10 cellular contexts compared by ENCODE assay signal in genomic region chr6:125597411-125598253, GRCh38.
A peak's percentile ranks its signal among the peaks of the same experiment; 100 is the strongest.
DNase-seq lines count a peak whose midpoint lies in the region; ATAC-seq, FAIRE-seq and TF ChIP-seq lines count a peak whose summit lies in the region.
"Had no signal": no experiment of that assay in that cellular context is flagged by ENCODE, and none has a peak within 500 bp of the region (broad histone marks: within the 10 kb centered on the region; RNA-seq: fewer than 3 reads in every experiment).

No MANE protein-coding gene starts in this region.

- TF ChIP-seq RAD21 in HepG2 (CRISPR knock-in tag; IDR thresholded peaks at IDR 0.05), result no peak

- H3K56ac ChIP-seq in H9 (ENCODE audit: insufficient read length, low read depth, low read length), result no peak overlapping the region

- peak overlapping the region; percentile 22 for H3K4me3 ChIP-seq in OCI-LY3 (ENCODE audit: low read length)
- no peak overlapping the region for H3K4me3 ChIP-seq in HepG2 (replicated peaks in 1 of 3; ENCODE audit: insufficient read depth in 1 of 3, low read depth in 2 of 3, low read length in 3 of 3)
- H3K4me3 ChIP-seq: hepatocyte had no signal

- peaks cover 3% of the 10 kb centered on the region; the same call in 1 of the 2 replicates for H3K27me3 ChIP-seq in OCI-LY3 (ENCODE audit: low read depth, low read length)
- H3K27me3 ChIP-seq in H9 (ENCODE audit: insufficient read depth, low read length), result no peaks in the 10 kb centered on the region
- no peaks in the 10 kb centered on the region for H3K27me3 ChIP-seq in HepG2 (ENCODE audit: control insufficient read depth in 1 of 2, insufficient read depth in 2 of 2, low read length in 2 of 2)
- H3K27me3 ChIP-seq: hepatocyte had no signal

- BruUV-seq in HepG2 (replicated peaks; lab: Mats Ljungman, UMichigan), result no TSS peak

- H3K4ac ChIP-seq in H9 (ENCODE audit: low read depth, low read length), result no peak overlapping the region

- H3K79me2 ChIP-seq in OCI-LY3 (ENCODE audit: low read length) (no peaks in the 10 kb centered on the region), H9 (ENCODE audit: insufficient read depth, low read length) (no peaks in the 10 kb centered on the region), HepG2 (ENCODE audit: insufficient read depth, low read length) (no peaks in the 10 kb centered on the region)
- H3K79me2 ChIP-seq: hepatocyte had no signal

- H3K4me1 ChIP-seq in OCI-LY3 (ENCODE audit: low read length) (peaks cover 13% of the 10 kb centered on the region), H9 (ENCODE audit: insufficient read depth, low read length) (no peaks in the 10 kb centered on the region), HepG2 (ENCODE audit: insufficient read depth, low read length) (no peaks in the 10 kb centered on the region)

- H3K36me3 Mint-ChIP-seq in memory B cell, result no peaks in the 10 kb centered on the region
- H3K36me3 Mint-ChIP-seq in H9 (ENCODE audit: insufficient read depth in 1 of 3, low read depth in 3 of 3), result no peaks in the 10 kb centered on the region

- H4K5ac ChIP-seq in H9 (ENCODE audit: insufficient read length, low read depth, low read length), result no peak overlapping the region

- H3K4me3 Mint-ChIP-seq in memory B cell, result no peak overlapping the region
- H3K4me3 Mint-ChIP-seq in H9, result no peak overlapping the region

- no peak overlapping the region for H3K14ac ChIP-seq in H9 (ENCODE audit: insufficient read depth, low read length)

- H3K4me1 Mint-ChIP-seq in memory B cell (peaks cover 4% of the 10 kb centered on the region), H9 (peaks cover 4 to 6% of the 10 kb centered on the region in 2 experiments)

- TF ChIP-seq POLR2A in GM12891 (IDR thresholded peaks at IDR 0.05; ENCODE audit: low read depth, low read length) (no peak), HepG2 (IDR thresholded peaks at IDR 0.05; ENCODE audit: insufficient read depth in 1 of 2, low read depth in 2 of 2, low read length in 2 of 2) (no peak)

- no peaks in the 10 kb centered on the region for H3K9me3 ChIP-seq in OCI-LY3 (ENCODE audit: insufficient read depth, low read length)
- no peaks in the 10 kb centered on the region for H3K9me3 ChIP-seq in H9 (ENCODE audit: control insufficient read depth, low read depth, low read length)
- no peaks in the 10 kb centered on the region for H3K9me3 ChIP-seq in HepG2 (ENCODE audit: low read length)

- in situ Hi-C loops in HepG2 (cut with HindIII; ENCODE audit: extremely low pct_ligation_motif_present, low pct_unique_long_range_greater_than_20kb), result no loop called here

- H3K4me2 ChIP-seq in OCI-LY3 (ENCODE audit: low read length) (peak overlapping the region; percentile 56), H9 (ENCODE audit: insufficient read depth, insufficient read length, low read length) (no peak overlapping the region), HepG2 (ENCODE audit: low read depth, low read length) (no peak overlapping the region)
- H3K4me2 ChIP-seq: hepatocyte had no signal

- ATAC-seq in HG03097 (IDR thresholded peaks at IDR 0.05; ENCODE audit: low FRiP score, unreplicated experiment) (peak; percentile 80), memory B cell (ENCODE audit: low read depth) (peak; percentile 62), HepG2 (no peak)

- DNase-seq in GM12891 (ENCODE audit: insufficient read length, low spot score), result no peak
- no peak for DNase-seq in memory B cell (ENCODE audit: low spot score in 2 of 2)
- DNase-seq in activated naive CD4-positive, alpha-beta T cell (lab: John Stamatoyannopoulos, UW), result no peak
- no peak for DNase-seq in H9
- DNase-seq in GM19239 (ENCODE audit: insufficient read length, low spot score), result no peak
- DNase-seq in HepG2 (ENCODE audit: low spot score), result no peak
- DNase-seq: GDM1 had no signal

- WGBS in H9 (ENCODE audit: extremely low coverage, insufficient read length, low lambda C conversion rate), result no CpG with 5 or more reads among the region's 7 CpGs
- WGBS in HepG2 (ENCODE audit: low lambda C conversion rate), result 22% methylated on average over 7 of the region's 7 CpGs

- no peak overlapping the region for H2BK20ac ChIP-seq in H9 (ENCODE audit: low read depth, low read length, poor library complexity, severe bottlenecking)

- no peak overlapping the region for H3K27ac Mint-ChIP-seq in memory B cell
- H3K27ac Mint-ChIP-seq in H9, result no peak overlapping the region

- no peak overlapping the region for H4K91ac ChIP-seq in H9 (ENCODE audit: insufficient read length, low read depth, low read length)

- no peak for FAIRE-seq in GM12891 (lab: Jason Lieb, UNC)
- no peak for FAIRE-seq in GM19239 (lab: Jason Lieb, UNC)
- FAIRE-seq in HepG2 (lab: Jason Lieb, UNC), result no peak

- no peak for TF ChIP-seq CTCF in OCI-LY3 (IDR thresholded peaks at IDR 0.05; ENCODE audit: low read depth, low read length)
- TF ChIP-seq CTCF in H9 (conservative IDR thresholded peaks at IDR 0.05), result no peak
- no peak for TF ChIP-seq CTCF in HepG2 (CRISPR knock-in tag; IDR thresholded peaks at IDR 0.05)

- H4K20me1 ChIP-seq in OCI-LY3 (ENCODE audit: insufficient read depth, low read length) (no peaks in the 10 kb centered on the region), H9 (ENCODE audit: control insufficient read depth, insufficient read depth, insufficient read length) (no peaks in the 10 kb centered on the region), HepG2 (ENCODE audit: insufficient read depth, low read length) (no peaks in the 10 kb centered on the region)

- H3K23ac ChIP-seq in H9 (ENCODE audit: insufficient read length, low read depth, low read length), result no peak overlapping the region

- intact Hi-C loops in HepG2 (cut with micrococcal nuclease; ENCODE audit: unreplicated experiment), result no loop called here

- no peaks in the 10 kb centered on the region for H3K36me3 ChIP-seq in OCI-LY3 (replicated peaks; ENCODE audit: low read depth, low read length)
- no peaks in the 10 kb centered on the region for H3K36me3 ChIP-seq in HepG2 (replicated peaks in 1 of 2; ENCODE audit: control insufficient read depth in 1 of 2, insufficient read depth in 2 of 2, low read length in 2 of 2)

- no peak overlapping the region for H2AK5ac ChIP-seq in H9 (ENCODE audit: insufficient read length, low read length)

- H3K27ac ChIP-seq in OCI-LY3 (ENCODE audit: low read length), result no peak overlapping the region
- no peak overlapping the region for H3K27ac ChIP-seq in H9 (ENCODE audit: insufficient read length, low read depth, low read length)
- H3K27ac ChIP-seq in HepG2 (ENCODE audit: extremely low read length, insufficient read depth, low read length), result no peak overlapping the region
- H3K27ac ChIP-seq: hepatocyte had no signal

- no peak overlapping the region for H2BK12ac ChIP-seq in H9 (ENCODE audit: insufficient read length, low read depth, low read length)

- H2AFZ ChIP-seq in OCI-LY3 (ENCODE audit: low read depth, low read length) (no peak overlapping the region), H9 (ENCODE audit: low read length) (no peak overlapping the region), HepG2 (ENCODE audit: low read length) (no peak overlapping the region)
- H2AFZ ChIP-seq: hepatocyte had no signal

- H4K8ac ChIP-seq in H9 (replicated peaks; ENCODE audit: insufficient read length, low read depth, low read length), result no peak overlapping the region

- no peak overlapping the region for H3K18ac ChIP-seq in H9 (ENCODE audit: insufficient read length, low read depth, low read length)

- H3K9me3 Mint-ChIP-seq in memory B cell (no peaks in the 10 kb centered on the region), H9 (no peaks in the 10 kb centered on the region)

- no peak overlapping the region for H3T11ph ChIP-seq in H9 (ENCODE audit: low read length)

- no peak overlapping the region for H3K9ac ChIP-seq in OCI-LY3 (ENCODE audit: low read length)
- no peak overlapping the region for H3K9ac ChIP-seq in H9 (ENCODE audit: extremely low read depth, insufficient read length, low read length)
- H3K9ac ChIP-seq in HepG2 (ENCODE audit: insufficient read depth, low read depth, low read length), result no peak overlapping the region

- H3K23me2 ChIP-seq in H9 (ENCODE audit: insufficient read length, low read depth, low read length, poor library complexity, severe bottlenecking), result no peaks in the 10 kb centered on the region

- no peak overlapping the region for H2BK120ac ChIP-seq in H9 (ENCODE audit: low read depth, low read length, poor library complexity, severe bottlenecking)

- H2BK15ac ChIP-seq in H9 (ENCODE audit: low read depth, low read length), result no peak overlapping the region

- TF ChIP-seq EP300 in HepG2 (IDR thresholded peaks at IDR 0.05; ENCODE audit: low read depth in 2 of 2, low read length in 2 of 2) (no peak), HepG2 (CRISPR knock-in tag; IDR thresholded peaks at IDR 0.05; ENCODE audit: borderline replicate concordance) (no peak)

- peaks cover 9% of the 10 kb centered on the region for H3K27me3 Mint-ChIP-seq in memory B cell
- H3K27me3 Mint-ChIP-seq in H9 (ENCODE audit: low read depth), result no peaks in the 10 kb centered on the region

- POLR2A ChIA-PET in HepG2 (lab: Yijun Ruan, JAX), result no interaction called here

- no peak overlapping the region for H2BK5ac ChIP-seq in H9 (ENCODE audit: insufficient read length, low read length)

- no peaks in the 10 kb centered on the region for H3K79me1 ChIP-seq in H9 (ENCODE audit: insufficient read depth, low read depth, low read length, poor library complexity, severe bottlenecking)

- CTCF ChIA-PET in HepG2 (lab: Yijun Ruan, JAX; ENCODE audit: low intra/inter-chr PET ratio, low total read pairs), result no interaction called here

TF ChIP-seq in GM12891, 5 proteins besides CTCF, POLR2A, EP300 and RAD21:
- TF ChIP-seq SPI1 (IDR thresholded peaks at IDR 0.05; ENCODE audit: low read depth, low read length) (peak; percentile 68), POU2F2 (IDR thresholded peaks at IDR 0.05; ENCODE audit: low read depth, low read length) (no peak)

TF ChIP-seq in HepG2, 621 proteins besides CTCF, POLR2A, EP300 and RAD21 (continues in another document):
- no peak for TF ChIP-seq KAT2B (IDR thresholded peaks at IDR 0.05; ENCODE audit: borderline replicate concordance, low read depth, low read length)
- no peak for TF ChIP-seq GPN1 (CRISPR knock-in tag; IDR thresholded peaks at IDR 0.05; ENCODE audit: borderline replicate concordance)
- TF ChIP-seq FOSL1 (CRISPR knock-in tag; IDR thresholded peaks at IDR 0.05; ENCODE audit: borderline replicate concordance), result no peak
- no peak for TF ChIP-seq GATA4 (IDR thresholded peaks at IDR 0.05; ENCODE audit: borderline replicate concordance, low read depth)
- no peak for TF ChIP-seq ZNF503 (CRISPR knock-in tag; IDR thresholded peaks at IDR 0.05)
